9 cellular contexts compared by ENCODE assay signal in the genomic region with DNA sequence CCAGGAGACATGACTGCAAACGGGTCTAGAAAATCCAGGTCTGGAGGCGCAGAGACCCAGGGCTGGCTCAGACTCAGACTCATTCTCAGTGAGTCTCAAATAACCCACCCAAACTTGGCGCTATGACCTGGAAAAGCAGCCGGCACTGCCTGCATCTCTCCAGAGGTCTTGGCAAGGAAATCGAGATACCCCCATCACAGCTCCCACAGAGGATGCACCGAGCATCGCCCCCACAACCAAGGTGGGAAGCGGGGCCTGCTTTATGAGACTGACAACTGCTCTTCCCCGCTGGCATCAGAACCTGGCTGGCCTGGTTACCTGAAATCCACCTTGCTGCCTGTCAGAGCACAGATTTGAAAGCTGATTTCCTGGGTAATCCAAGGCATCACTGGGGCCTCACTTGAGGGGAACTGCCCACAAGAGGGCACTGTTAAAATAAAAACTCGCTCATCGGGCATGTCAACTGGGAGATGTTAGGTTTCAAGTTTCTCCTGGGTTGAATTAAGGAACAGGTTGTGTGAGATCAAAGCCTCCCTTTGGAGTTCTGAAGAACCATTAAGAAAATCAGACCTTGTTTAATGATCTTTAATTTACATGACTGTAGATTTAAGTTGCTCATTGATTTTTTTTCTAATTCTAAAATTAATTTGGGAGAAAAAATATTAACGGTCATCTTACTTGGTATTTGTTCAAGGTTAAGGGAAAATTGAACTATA. TPM values are rescaled to one million over a fixed set of nuclear protein-coding genes. Genes with fewer than 3 reads are reported as not detected.
A peak's percentile ranks its signal among the peaks of the same experiment; 100 is the strongest.
DNase-seq lines count a peak whose midpoint lies in the region; ATAC-seq and TF ChIP-seq lines count a peak whose summit lies in the region.
"Had no signal": no experiment of that assay in that cellular context is flagged by ENCODE, and none has a peak within 500 bp of the region (broad histone marks: within the 10 kb centered on the region; RNA-seq: fewer than 3 reads in every experiment).

No MANE protein-coding gene starts in this region.

- peaks cover 0 to 12% (median 3%) of the 10 kb centered on the region in 7 donors for H3K4me1 Mint-ChIP-seq in naive thymus-derived CD4-positive, alpha-beta T cell

- intact Hi-C loops in naive thymus-derived CD4-positive, alpha-beta T cell (cut with micrococcal nuclease): loop anchor here in 1 of 2 donors (1.0 kb wide), 1 partner anchor 243 kb away; no protein-coding TSS in a partner anchor

- TF ChIP-seq CTCF in Peyer's patch (IDR thresholded peaks at IDR 0.05) (peak in 4 of 6 experiments; percentile 46 to 72 (median 61)), epithelial cell of proximal tubule (conservative IDR thresholded peaks at IDR 0.05; ENCODE audit: low read depth, low read length) (peak; percentile 84)

- H3K27me3 ChIP-seq in Peyer's patch: no peaks in the 10 kb centered on the region
- no peaks in the 10 kb centered on the region for H3K27me3 ChIP-seq in naive thymus-derived CD4-positive, alpha-beta T cell (ENCODE audit: control insufficient read depth in 2 of 2, insufficient read depth in 2 of 2, low read length in 2 of 2)

- peaks cover 0 to 12% (median 0%) of the 10 kb centered on the region in 3 donors for H3K36me3 ChIP-seq in Peyer's patch
- no peaks in the 10 kb centered on the region for H3K36me3 ChIP-seq in naive thymus-derived CD4-positive, alpha-beta T cell (ENCODE audit: control insufficient read depth in 2 of 3, insufficient read depth in 3 of 3, low read length in 3 of 3)

- CTCF ChIA-PET in naive thymus-derived CD4-positive, alpha-beta T cell (lab: Charles Lee): interaction anchor here (0.8 to 1.2 kb wide), 3 partner anchors 9 to 244 kb away, joined by 3 to 4 read pairs (median 3); no protein-coding TSS in a partner anchor

- no peak overlapping the region for H3K4me3 Mint-ChIP-seq in naive thymus-derived CD4-positive, alpha-beta T cell
- H3K4me3 Mint-ChIP-seq: dendritic cell treated with granulocyte-macrophage colony-stimulating factor and Interleukin-4, amounts not matched to agents 40 ng/mL and 50 ng/mL, for 4 days had no signal

- POLR2A ChIA-PET in naive thymus-derived CD4-positive, alpha-beta T cell (lab: Charles Lee): no interaction called here

- peak; percentile 24 for DNase-seq in stimulated activated CD4-positive, alpha-beta T cell treated with anti-CD3 and anti-CD28 coated beads, Interleukin-15, amount 100 ng/mL, for 24 hours
- no peak for DNase-seq in stimulated activated CD4-positive, alpha-beta T cell treated with anti-CD3 and anti-CD28 coated beads, Interleukin-4, amount 100 ng/mL, for 1 hour
- peak; percentile 70 for DNase-seq in Kasumi-1 (lab: John Stamatoyannopoulos, UW)
- DNase-seq in Peyer's patch: peak in 1 of 3 donors; percentile 70
- no peak for DNase-seq in epithelial cell of proximal tubule (ENCODE audit: low read depth)
- DNase-seq in naive thymus-derived CD4-positive, alpha-beta T cell: peak in 5 of 9 donors; percentile 10 to 29 (median 20)
- DNase-seq in mesenteric fat pad (ENCODE audit: low spot score): no peak

- no peak for TF ChIP-seq POLR2A in Peyer's patch (IDR thresholded peaks at IDR 0.05)

- no peak for ATAC-seq in naive thymus-derived CD4-positive, alpha-beta T cell
- no peak for ATAC-seq in GM21723 (IDR thresholded peaks at IDR 0.05; ENCODE audit: unreplicated experiment)

- no peaks in the 10 kb centered on the region for H3K9me3 ChIP-seq in Peyer's patch
- no peaks in the 10 kb centered on the region for H3K9me3 ChIP-seq in naive thymus-derived CD4-positive, alpha-beta T cell (ENCODE audit: control insufficient read depth in 2 of 3, low read length in 3 of 3)

- H3K27ac ChIP-seq in Peyer's patch: no peak overlapping the region
- no peak overlapping the region for H3K27ac ChIP-seq in naive thymus-derived CD4-positive, alpha-beta T cell (ENCODE audit: low read depth, low read length)

- H3K36me3 Mint-ChIP-seq in naive thymus-derived CD4-positive, alpha-beta T cell: peaks cover 4 to 43% (median 15%) of the 10 kb centered on the region in 5 donors

- H3K4me1 ChIP-seq in Peyer's patch: no peaks in the 10 kb centered on the region
- no peaks in the 10 kb centered on the region for H3K4me1 ChIP-seq in naive thymus-derived CD4-positive, alpha-beta T cell (ENCODE audit: control insufficient read depth in 2 of 2, insufficient read depth in 2 of 2, low read length in 2 of 2)

- H3K9me3 Mint-ChIP-seq in naive thymus-derived CD4-positive, alpha-beta T cell: no peaks in the 10 kb centered on the region
- H3K9me3 Mint-ChIP-seq: dendritic cell treated with granulocyte-macrophage colony-stimulating factor and Interleukin-4, amounts not matched to agents 40 ng/mL and 50 ng/mL, for 4 days had no signal

- no peak overlapping the region for H3K27ac Mint-ChIP-seq in naive thymus-derived CD4-positive, alpha-beta T cell

- no peak overlapping the region for H3K4me3 ChIP-seq in Peyer's patch
- no peak overlapping the region for H3K4me3 ChIP-seq in epithelial cell of proximal tubule (ENCODE audit: low read depth, low read length)
- H3K4me3 ChIP-seq in naive thymus-derived CD4-positive, alpha-beta T cell (ENCODE audit: low read length): no peak overlapping the region

- no peaks in the 10 kb centered on the region for H3K27me3 Mint-ChIP-seq in naive thymus-derived CD4-positive, alpha-beta T cell
- H3K27me3 Mint-ChIP-seq: dendritic cell treated with granulocyte-macrophage colony-stimulating factor and Interleukin-4, amounts not matched to agents 40 ng/mL and 50 ng/mL, for 4 days had no signal

RNA-seq across cellular contexts. Expression of gene KIF16B, which starts 55.0 kb away (rescaled TPM):
- total RNA-seq in Peyer's patch: 100 to 1,000 TPM in 1 of 4 donors, 10 to 100 TPM in 3; 70.5 to 169 (median 80.2) TPM
- 5.6 and 14.2 TPM in 2 replicates for total RNA-seq in epithelial cell of proximal tubule
- total RNA-seq in naive thymus-derived CD4-positive, alpha-beta T cell: 10 to 100 TPM in 3 of 5 experiments, 1 to 10 TPM in 2; 8.4 to 13.7 (median 11.0) TPM
- 10 to 100 TPM in 1 of 2 donors, 1 to 10 TPM in 1; 6.0 to 10.3 TPM for polyA plus RNA-seq in naive thymus-derived CD4-positive, alpha-beta T cell
- total RNA-seq in mesenteric fat pad: 19.7 TPM

Comparison
In these comparisons a context has a peak if more than half of its experiments do, and no peak if none do; other contexts are left out.
1. DNase-seq: peak in stimulated activated CD4-positive, alpha-beta T cell treated with anti-CD3 and anti-CD28 coated beads, Interleukin-15, amount 100 ng/mL, for 24 hours (single experiment), Kasumi-1 (2 of 2) and naive thymus-derived CD4-positive, alpha-beta T cell (5 of 9); none in stimulated activated CD4-positive, alpha-beta T cell treated with anti-CD3 and anti-CD28 coated beads, Interleukin-4, amount 100 ng/mL, for 1 hour (single experiment), epithelial cell of proximal tubule (single experiment) and mesenteric fat pad (single experiment).